Comparison of ENCODE assay signal across 32 cellular contexts in genomic region chr19:30174791-30175190, GRCh38.
"Had no signal": no experiment of that assay in that cellular context is flagged by ENCODE, and none has a peak within 500 bp of the region (broad histone marks: within the 10 kb centered on the region; RNA-seq: fewer than 3 reads in every experiment).

No MANE protein-coding gene starts in this region.

- H3K4me1 Mint-ChIP-seq: activated naive CD4-positive, alpha-beta T cell treated with anti-CD3 and anti-CD28 coated beads, Interleukin-2, amount 50 U/mL, for 24 hours; activated naive CD8-positive, alpha-beta T cell treated with anti-CD3 and anti-CD28 coated beads for 36 hours; activated naive CD8-positive, alpha-beta T cell treated with anti-CD3 and anti-CD28 coated beads, Interleukin-2, amount 50 U/mL, for 24 hours; activated T-helper 17 cell treated with anti-CD3 and anti-CD28 coated beads, Interleukin-2, amount 50 U/mL, for 72 hours; T-helper 17 cell had no signal

- FAIRE-seq: colon had no signal

- H3K27ac ChIP-seq: adrenal gland, esophagus squamous epithelium, gastroesophageal sphincter, heart right ventricle, hepatocyte had no signal

- H3K27me3 ChIP-seq: adrenal gland, body of pancreas, esophagus squamous epithelium, hepatocyte had no signal

- H3K9me3 ChIP-seq: adrenal gland, body of pancreas, esophagus squamous epithelium had no signal

- H3K36me3 ChIP-seq: adrenal gland, esophagus squamous epithelium, gastroesophageal sphincter, heart right ventricle had no signal

- H3K4me2 ChIP-seq: hepatocyte had no signal

- H3K27ac Mint-ChIP-seq: activated CD8-positive, alpha-beta T cell treated with anti-CD3 and anti-CD28 coated beads for 36 hours; activated naive CD4-positive, alpha-beta T cell treated with anti-CD3 and anti-CD28 coated beads for 36 hours; activated naive CD4-positive, alpha-beta T cell treated with anti-CD3 and anti-CD28 coated beads, Interleukin-2, amount 50 U/mL, for 24 hours; activated naive CD8-positive, alpha-beta T cell treated with anti-CD3 and anti-CD28 coated beads for 36 hours; activated naive CD8-positive, alpha-beta T cell treated with anti-CD3 and anti-CD28 coated beads, Interleukin-2, amount 50 U/mL, for 24 hours; activated T-helper 17 cell treated with anti-CD3 and anti-CD28 coated beads, Interleukin-2, amount 50 U/mL, for 72 hours; effector memory CD8-positive, alpha-beta T cell; T-helper 17 cell; T-helper 2 cell treated with Interferon-gamma antibody and Interleukin-4, amounts not matched to agents 5 μg/mL and 100 μg/mL, for 36 hours; WTC11 had no signal

- ATAC-seq: activated CD8-positive, alpha-beta T cell treated with anti-CD3 and anti-CD28 coated beads for 36 hours; activated naive CD8-positive, alpha-beta T cell treated with anti-CD3 and anti-CD28 coated beads, Interleukin-2, amount 50 U/mL, for 24 hours; activated T-cell treated with anti-CD3 and anti-CD28 coated beads, Interleukin-2, amount 50 U/mL, for 4 hours; activated T-helper 17 cell treated with anti-CD3 and anti-CD28 coated beads, Interleukin-2, amount 50 U/mL, for 72 hours; effector memory CD8-positive, alpha-beta T cell; gastroesophageal sphincter; heart right ventricle; T-helper 17 cell; WTC11 had no signal

- H3K4me1 ChIP-seq: adrenal gland, esophagus squamous epithelium, gastroesophageal sphincter, heart right ventricle had no signal

- H3K4me3 ChIP-seq: adrenal gland, body of pancreas, esophagus squamous epithelium, gastroesophageal sphincter, heart right ventricle, hepatocyte had no signal

- DNase-seq: activated CD4-positive, alpha-beta T cell treated with anti-CD3 and anti-CD28 coated beads for 48 hours; activated CD4-positive, alpha-beta T cell treated with anti-CD3 and anti-CD28 coated beads, Interleukin-2, amount 50 U/mL, for 1 hour; activated CD4-positive, alpha-beta T cell treated with anti-CD3 and anti-CD28 coated beads, Interleukin-2, amount 50 U/mL, for 48 hours; activated CD8-positive, alpha-beta memory T cell treated with anti-CD3 and anti-CD28 coated beads for 24 hours; activated CD8-positive, alpha-beta T cell treated with anti-CD3 and anti-CD28 coated beads for 36 hours; activated effector memory CD4-positive, alpha-beta T cell treated with anti-CD3 and anti-CD28 coated beads, Interleukin-2, amount 50 U/mL, for 16 hours; activated naive CD4-positive, alpha-beta T cell treated with anti-CD3 and anti-CD28 coated beads for 36 hours; activated naive CD8-positive, alpha-beta T cell treated with anti-CD3 and anti-CD28 coated beads for 36 hours; activated naive CD8-positive, alpha-beta T cell treated with anti-CD3 and anti-CD28 coated beads, Interleukin-2, amount 50 U/mL, for 24 hours; activated T-cell treated with anti-CD3 and anti-CD28 coated beads, Interleukin-2, amount 50 U/mL, for 4 hours; adrenal gland; amygdala; aorta; caudate nucleus; cortex of kidney; dermis blood vessel endothelial cell; effector CD4-positive, alpha-beta T cell; effector memory CD8-positive, alpha-beta T cell; erythroblast; esophagus squamous epithelium; foreskin melanocyte; heart right ventricle; T-helper 17 cell; T1000 had no signal

- H3K4me3 Mint-ChIP-seq: activated CD8-positive, alpha-beta T cell treated with anti-CD3 and anti-CD28 coated beads for 36 hours; activated naive CD4-positive, alpha-beta T cell treated with anti-CD3 and anti-CD28 coated beads for 36 hours; activated naive CD4-positive, alpha-beta T cell treated with anti-CD3 and anti-CD28 coated beads, Interleukin-2, amount 50 U/mL, for 24 hours; activated naive CD8-positive, alpha-beta T cell treated with anti-CD3 and anti-CD28 coated beads for 36 hours; activated naive CD8-positive, alpha-beta T cell treated with anti-CD3 and anti-CD28 coated beads, Interleukin-2, amount 50 U/mL, for 24 hours; activated T-cell treated with anti-CD3 and anti-CD28 coated beads, Interleukin-2, amount 50 U/mL, for 4 hours; activated T-helper 17 cell treated with anti-CD3 and anti-CD28 coated beads, Interleukin-2, amount 50 U/mL, for 72 hours; effector memory CD8-positive, alpha-beta T cell; T-helper 17 cell; T-helper 2 cell treated with Interferon-gamma antibody and Interleukin-4, amounts not matched to agents 5 μg/mL and 100 μg/mL, for 36 hours; WTC11 had no signal

- H3K36me3 Mint-ChIP-seq: activated naive CD8-positive, alpha-beta T cell treated with anti-CD3 and anti-CD28 coated beads for 36 hours had no signal
